In the genomic region with DNA sequence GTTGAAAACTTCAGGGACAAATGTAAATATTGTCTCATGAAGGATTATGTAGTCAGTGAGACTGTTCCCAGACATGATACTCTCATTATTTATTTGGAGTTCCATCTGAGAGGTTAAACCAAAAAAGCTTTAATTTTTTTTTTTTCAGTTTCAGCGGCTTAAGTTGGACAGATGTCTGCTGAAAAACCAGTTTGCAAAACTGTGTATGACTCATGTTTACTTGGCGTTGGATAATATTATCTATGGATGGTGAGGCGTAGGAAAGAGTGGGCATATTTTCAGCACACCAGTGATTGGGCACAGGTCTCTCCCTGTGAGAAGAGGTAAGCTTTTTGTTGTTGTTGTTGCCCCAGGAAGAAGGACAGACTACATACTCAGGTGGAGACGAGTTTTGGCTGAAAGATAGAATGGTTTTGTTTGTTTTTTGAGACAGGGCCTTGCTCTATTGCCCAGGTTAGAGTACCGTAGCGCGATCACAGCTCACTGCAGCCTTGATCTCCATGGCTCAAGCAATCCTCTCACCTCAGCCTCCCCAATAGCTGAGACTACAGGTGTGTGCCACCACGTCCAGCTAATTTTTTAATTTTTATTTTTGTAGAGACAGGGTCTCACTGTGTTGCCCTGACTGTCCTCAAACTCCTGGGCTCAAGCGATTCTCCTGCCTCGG, we compare ENCODE assay signal across 1 cellular context.
A peak's percentile ranks its signal among the peaks of the same experiment; 100 is the strongest.
TF ChIP-seq lines count a peak whose summit lies in the region.

No MANE protein-coding gene starts in this region.

TF ChIP-seq in HepG2, 621 proteins besides CTCF, POLR2A, EP300 and RAD21 (continued from another document):
- TF ChIP-seq LRRFIP1 (CRISPR knock-in tag; conservative IDR thresholded peaks at IDR 0.05) (no peak), CENPX (CRISPR knock-in tag; IDR thresholded peaks at IDR 0.05) (no peak), RXRB (CRISPR knock-in tag; IDR thresholded peaks at IDR 0.05; ENCODE audit: borderline replicate concordance) (no peak), FOSL2 (CRISPR knock-in tag; IDR thresholded peaks at IDR 0.05) (peak; percentile 75), FOXA3 (CRISPR knock-in tag; IDR thresholded peaks at IDR 0.05) (0 out of 2 replicates have a peak, but pooled peaks have one; percentile 32), ZNF121 (CRISPR knock-in tag; IDR thresholded peaks at IDR 0.05) (peak; percentile 79)
